Comparison of ENCODE assay signal across 1 cellular context in the genomic region with DNA sequence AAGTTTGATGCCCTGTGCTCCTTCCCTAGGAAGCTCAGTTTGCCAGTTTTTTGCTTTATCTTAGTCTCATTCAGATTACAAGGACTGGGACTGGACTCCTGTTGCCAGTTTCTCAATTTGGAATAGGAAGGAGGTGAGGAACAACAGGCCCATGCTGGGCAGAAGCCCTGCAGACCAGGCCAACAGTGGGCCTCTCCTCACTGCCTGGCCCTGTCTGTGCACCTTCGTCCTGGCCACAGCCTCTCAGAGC.
TF ChIP-seq lines count a peak whose summit lies in the region.

No MANE protein-coding gene starts in this region.

TF ChIP-seq in HepG2, 621 proteins besides CTCF, POLR2A, EP300 and RAD21:
- TF ChIP-seq, protein P1, sequence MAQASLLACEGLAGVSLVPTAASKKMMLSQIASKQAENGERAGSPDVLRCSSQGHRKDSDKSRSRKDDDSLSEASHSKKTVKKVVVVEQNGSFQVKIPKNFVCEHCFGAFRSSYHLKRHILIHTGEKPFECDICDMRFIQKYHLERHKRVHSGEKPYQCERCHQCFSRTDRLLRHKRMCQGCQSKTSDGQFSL (CRISPR knock-in tag; IDR thresholded peaks at IDR 0.05), result no peak
- no peak for TF ChIP-seq ZNF20 (CRISPR knock-in tag; IDR thresholded peaks at IDR 0.05)
- no peak for TF ChIP-seq STAT5B (CRISPR knock-in tag; IDR thresholded peaks at IDR 0.05)
